19 cellular contexts compared by ENCODE assay signal in the genomic region with DNA sequence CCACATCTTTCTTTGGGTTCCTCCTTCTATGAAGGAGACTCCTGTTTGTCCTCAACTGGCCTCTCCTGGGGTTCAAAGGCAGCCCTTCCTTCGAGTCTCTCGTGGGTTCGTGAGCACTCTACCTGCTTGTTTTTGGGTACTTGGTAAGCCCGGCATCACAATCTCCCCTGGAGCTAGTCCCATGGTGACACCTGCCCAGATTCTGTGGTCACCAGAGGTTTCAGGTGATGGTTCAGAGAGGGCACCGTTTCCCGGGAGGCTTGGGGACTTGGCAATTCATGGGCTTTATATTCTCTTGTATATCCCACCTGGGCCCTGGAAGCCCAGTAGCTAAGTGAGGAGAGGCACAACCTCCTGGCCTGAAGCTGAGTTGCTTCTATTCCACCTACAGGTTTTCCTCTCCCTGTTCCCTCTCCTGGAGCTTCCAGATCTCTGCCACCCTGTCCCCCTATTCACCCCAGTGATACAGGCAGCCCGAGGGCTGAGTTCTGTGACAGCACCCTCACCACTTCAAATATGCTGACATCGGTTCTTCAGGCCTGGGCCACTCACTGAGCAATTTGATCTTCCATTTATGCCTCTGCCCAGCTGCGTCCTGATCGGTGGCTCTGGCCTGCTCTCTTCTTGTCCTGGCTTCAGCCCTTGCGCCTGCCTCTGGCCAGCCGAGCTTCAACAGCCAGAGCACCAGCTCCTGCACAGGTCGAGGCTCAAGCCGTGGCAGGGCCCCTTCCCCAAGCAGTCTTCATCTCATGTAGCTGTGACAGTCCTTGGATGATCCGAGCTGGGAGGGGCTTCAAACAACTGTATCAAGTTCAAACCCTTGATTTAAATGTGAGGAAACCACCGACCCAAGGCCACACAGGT.
DNase-seq lines count a peak whose midpoint lies in the region; ATAC-seq, FAIRE-seq and TF ChIP-seq lines count a peak whose summit lies in the region.
"Had no signal": no experiment of that assay in that cellular context is flagged by ENCODE, and none has a peak within 500 bp of the region (broad histone marks: within the 10 kb centered on the region; RNA-seq: fewer than 3 reads in every experiment).

No MANE protein-coding gene starts in this region.

- in situ Hi-C loops in HepG2 (cut with HindIII; ENCODE audit: extremely low pct_ligation_motif_present, low pct_unique_long_range_greater_than_20kb) (no loop called here), brain microvascular endothelial cell (cut with HindIII; ENCODE audit: low pct_ligation_motif_present, low sequenced_read_pairs) (no loop called here)

- no peak for TF ChIP-seq POLR2A in HepG2 (IDR thresholded peaks at IDR 0.05; ENCODE audit: insufficient read depth in 1 of 2, low read depth in 2 of 2, low read length in 2 of 2)
- TF ChIP-seq POLR2A in right lobe of liver (IDR thresholded peaks at IDR 0.05) = no peak

- CTCF ChIA-PET in HepG2 (lab: Yijun Ruan, JAX; ENCODE audit: low intra/inter-chr PET ratio, low total read pairs) = no interaction called here
- CTCF ChIA-PET in WTC11 (lab: Charles Lee) = no interaction called here

- H3K4me1 ChIP-seq in HepG2 (ENCODE audit: insufficient read depth, low read length) (no peaks in the 10 kb centered on the region), right lobe of liver (no peaks in the 10 kb centered on the region), mesenchymal stem cell (ENCODE audit: control insufficient read depth, insufficient read depth, low read depth, low read length) (no peaks in the 10 kb centered on the region)

- H2AK5ac ChIP-seq in mesenchymal stem cell (ENCODE audit: low read length, severe bottlenecking) = no peak overlapping the region

- H3K18ac ChIP-seq in mesenchymal stem cell (ENCODE audit: low read depth in 1 of 2, low read length in 2 of 2) = no peak overlapping the region

- intact Hi-C loops in HepG2 (cut with micrococcal nuclease; ENCODE audit: unreplicated experiment) (no loop called here), right lobe of liver (cut with DNase I) (no loop called here)

- no peak for FAIRE-seq in HepG2 (lab: Jason Lieb, UNC)
- FAIRE-seq: D721Med, G401.6, GM12891, H54 had no signal

- no peak overlapping the region for H3K9ac ChIP-seq in HepG2 (ENCODE audit: insufficient read depth, low read depth, low read length)
- H3K9ac ChIP-seq in mesenchymal stem cell (ENCODE audit: low read length) = no peak overlapping the region
- H3K9ac ChIP-seq: GM23248 had no signal

- no peak for TF ChIP-seq CTCF in HepG2 (CRISPR knock-in tag; IDR thresholded peaks at IDR 0.05)
- no peak for TF ChIP-seq CTCF in right lobe of liver (IDR thresholded peaks at IDR 0.05)
- TF ChIP-seq CTCF in WTC11 (IDR thresholded peaks at IDR 0.05) = no peak
- TF ChIP-seq CTCF in osteocyte (IDR thresholded peaks at IDR 0.05) = no peak
- TF ChIP-seq CTCF in brain microvascular endothelial cell (IDR thresholded peaks at IDR 0.05; ENCODE audit: low read depth, low read length, missing control alignments) = no peak

- POLR2A ChIA-PET in HepG2 (lab: Yijun Ruan, JAX) = no interaction called here
- POLR2A ChIA-PET in WTC11 (lab: Charles Lee) = no interaction called here

- BruUV-seq in HepG2 (replicated peaks; lab: Mats Ljungman, UMichigan) = no TSS peak

- H2BK15ac ChIP-seq in mesenchymal stem cell (ENCODE audit: low read depth, poor library complexity, severe bottlenecking) = no peak overlapping the region

- H3K14ac ChIP-seq in mesenchymal stem cell (ENCODE audit: low read length in 2 of 2) = peak overlapping the region in 1 of 2 experiments; percentile 31

- 69% methylated on average over 16 of the region's 16 CpGs for WGBS in HepG2 (ENCODE audit: low lambda C conversion rate)
- 80% methylated on average over 7 of the region's 16 CpGs for WGBS in right lobe of liver (ENCODE audit: insufficient coverage, low coverage, low lambda C conversion rate, missing lambda C conversion rate)
- 92% methylated on average over 16 of the region's 16 CpGs for WGBS in mesenchymal stem cell

- H4K8ac ChIP-seq in mesenchymal stem cell (ENCODE audit: low read length) = no peak overlapping the region

- H3K4me3 ChIP-seq in HepG2 (replicated peaks in 1 of 3; ENCODE audit: insufficient read depth in 1 of 3, low read depth in 2 of 3, low read length in 3 of 3) (no peak overlapping the region), right lobe of liver (no peak overlapping the region), brain microvascular endothelial cell (ENCODE audit: low read depth, low read length) (no peak overlapping the region), mesenchymal stem cell (ENCODE audit: insufficient read depth in 1 of 2, low read depth in 1 of 2, low read length in 2 of 2) (no peak overlapping the region)
- H3K4me3 ChIP-seq: GM23248 had no signal

- H2AFZ ChIP-seq in HepG2 (ENCODE audit: low read length) (no peak overlapping the region), mesenchymal stem cell (ENCODE audit: low read depth, low read length) (no peak overlapping the region)
- H2AFZ ChIP-seq: GM23248 had no signal

- no peak overlapping the region for H2BK5ac ChIP-seq in mesenchymal stem cell (ENCODE audit: low read depth, low read length, poor library complexity, severe bottlenecking)

- peak; percentile 33 for ATAC-seq in HepG2
- no peak for ATAC-seq in right lobe of liver
- no peak for ATAC-seq in WTC11

- no peak for TF ChIP-seq RAD21 in HepG2 (CRISPR knock-in tag; IDR thresholded peaks at IDR 0.05)

- H3K27me3 ChIP-seq in HepG2 (ENCODE audit: control insufficient read depth in 1 of 2, insufficient read depth in 2 of 2, low read length in 2 of 2) = no peaks in the 10 kb centered on the region
- no peaks in the 10 kb centered on the region for H3K27me3 ChIP-seq in right lobe of liver
- H3K27me3 ChIP-seq in brain microvascular endothelial cell (replicated peaks) = no peaks in the 10 kb centered on the region
- H3K27me3 ChIP-seq in mesenchymal stem cell (ENCODE audit: control insufficient read depth in 1 of 2, insufficient read depth in 1 of 2, low read length in 2 of 2) = peaks cover 0 to 10% of the 10 kb centered on the region in 2 experiments

- peak overlapping the region; percentile 77; the same call in 1 of the 2 replicates for H3K27ac Mint-ChIP-seq in WTC11
- H3K27ac Mint-ChIP-seq in osteocyte (ENCODE audit: unreplicated experiment) = no peak overlapping the region
- H3K27ac Mint-ChIP-seq: B cell; CD4-positive, alpha-beta memory T cell had no signal

- H4K20me1 ChIP-seq in HepG2 (ENCODE audit: insufficient read depth, low read length) = no peaks in the 10 kb centered on the region

- H3K4me2 ChIP-seq in HepG2 (ENCODE audit: low read depth, low read length) = no peak overlapping the region
- no peak overlapping the region for H3K4me2 ChIP-seq in mesenchymal stem cell (ENCODE audit: low read length, poor library complexity, severe bottlenecking)

- peaks cover 8% of the 10 kb centered on the region for H3K9me3 ChIP-seq in HepG2 (ENCODE audit: low read length)
- no peaks in the 10 kb centered on the region for H3K9me3 ChIP-seq in right lobe of liver
- H3K9me3 ChIP-seq in mesenchymal stem cell (ENCODE audit: control insufficient read depth, low read length) = peaks cover 4% of the 10 kb centered on the region

- no peak for TF ChIP-seq EP300 in HepG2 (IDR thresholded peaks at IDR 0.05; ENCODE audit: low read depth in 2 of 2, low read length in 2 of 2)
- no peak for TF ChIP-seq EP300 in HepG2 (CRISPR knock-in tag; IDR thresholded peaks at IDR 0.05; ENCODE audit: borderline replicate concordance)

- H3K27ac ChIP-seq in HepG2 (ENCODE audit: extremely low read length, insufficient read depth, low read length) (no peak overlapping the region), right lobe of liver (no peak overlapping the region), brain microvascular endothelial cell (no peak overlapping the region), mesenchymal stem cell (ENCODE audit: low read length, poor library complexity, severe bottlenecking) (no peak overlapping the region)
- H3K27ac ChIP-seq: C4-2B, GM23248 had no signal

- no peak overlapping the region for H3K23ac ChIP-seq in mesenchymal stem cell (ENCODE audit: low read length in 2 of 2)

- H3K4ac ChIP-seq in mesenchymal stem cell (ENCODE audit: low read depth in 1 of 2, low read length in 2 of 2) = no peak overlapping the region

- H3K79me1 ChIP-seq in mesenchymal stem cell (replicated peaks; ENCODE audit: low read length, poor library complexity, severe bottlenecking) = no peaks in the 10 kb centered on the region

- no peak overlapping the region for H2BK120ac ChIP-seq in mesenchymal stem cell (ENCODE audit: low read depth, low read length)

- peaks cover 13% of the 10 kb centered on the region for H3K4me1 Mint-ChIP-seq in WTC11
- H3K4me1 Mint-ChIP-seq in osteocyte (ENCODE audit: unreplicated experiment) = no peaks in the 10 kb centered on the region
- H3K4me1 Mint-ChIP-seq: CD4-positive, alpha-beta memory T cell had no signal

- H4K91ac ChIP-seq in mesenchymal stem cell (ENCODE audit: low read length) = no peak overlapping the region

- H3K79me2 ChIP-seq in HepG2 (ENCODE audit: insufficient read depth, low read length) = no peaks in the 10 kb centered on the region

- no peak overlapping the region for H2BK12ac ChIP-seq in mesenchymal stem cell (ENCODE audit: low read length in 2 of 2)

- H3K36me3 ChIP-seq in HepG2 (replicated peaks in 1 of 2; ENCODE audit: control insufficient read depth in 1 of 2, insufficient read depth in 2 of 2, low read length in 2 of 2) = no peaks in the 10 kb centered on the region
- H3K36me3 ChIP-seq in right lobe of liver = no peaks in the 10 kb centered on the region
- H3K36me3 ChIP-seq in brain microvascular endothelial cell (replicated peaks) = no peaks in the 10 kb centered on the region
- no peaks in the 10 kb centered on the region for H3K36me3 ChIP-seq in mesenchymal stem cell (ENCODE audit: control insufficient read depth in 1 of 2, insufficient read depth in 2 of 2, low read depth in 1 of 2, low read length in 2 of 2)

- DNase-seq in HepG2 (ENCODE audit: low spot score) (no peak), right lobe of liver (no peak), WTC11 (ENCODE audit: low spot score) (no peak), osteocyte (ENCODE audit: extremely low spot score, unreplicated experiment) (peak; percentile 69), brain microvascular endothelial cell (no peak), mesenchymal stem cell (no peak), OCI-M1 (lab: John Stamatoyannopoulos, UW) (no peak)
- DNase-seq: CD4-positive, alpha-beta memory T cell; COR-L47; DMS153; DMS79 treated with DMSO at 0.1 percent for 48 hours; EL; GM23248 had no signal

- H3K36me3 Mint-ChIP-seq in WTC11 = peaks cover 17% of the 10 kb centered on the region
- H3K36me3 Mint-ChIP-seq in osteocyte (ENCODE audit: unreplicated experiment) = no peaks in the 10 kb centered on the region

- H3K4me3 Mint-ChIP-seq in WTC11 = no peak overlapping the region
- H3K4me3 Mint-ChIP-seq in osteocyte (ENCODE audit: unreplicated experiment) = no peak overlapping the region
- H3K4me3 Mint-ChIP-seq: B cell; CD4-positive, alpha-beta memory T cell had no signal

- H3K9me3 Mint-ChIP-seq in WTC11 = peaks cover 31% of the 10 kb centered on the region
- peaks cover 18% of the 10 kb centered on the region for H3K9me3 Mint-ChIP-seq in osteocyte (ENCODE audit: unreplicated experiment)

- no peaks in the 10 kb centered on the region for H3K27me3 Mint-ChIP-seq in WTC11 (ENCODE audit: low read depth)
- no peaks in the 10 kb centered on the region for H3K27me3 Mint-ChIP-seq in osteocyte (ENCODE audit: unreplicated experiment)

TF ChIP-seq in WTC11, 78 proteins besides CTCF, POLR2A, EP300 and RAD21 (continues in another document):
- no peak for TF ChIP-seq RELA (CRISPR knock-in tag; IDR thresholded peaks at IDR 0.05; ENCODE audit: borderline replicate concordance)
- no peak for TF ChIP-seq TEAD1 (CRISPR knock-in tag; IDR thresholded peaks at IDR 0.05)
